In genomic region chr10:44435196-44435595, GRCh38 we compare ENCODE assay signal across 22 cellular contexts. TPM values are rescaled to one million over a fixed set of nuclear protein-coding genes. Genes with fewer than 3 reads are reported as not detected.
DNase-seq lines count a peak whose midpoint lies in the region; ATAC-seq, FAIRE-seq and TF ChIP-seq lines count a peak whose summit lies in the region.
"Had no signal": no experiment of that assay in that cellular context is flagged by ENCODE, and none has a peak within 500 bp of the region (broad histone marks: within the 10 kb centered on the region; RNA-seq: fewer than 3 reads in every experiment).

No MANE protein-coding gene starts in this region.

- DNase-seq in left ventricle myocardium superior (no peak), cardiac septum (ENCODE audit: low spot score) (no peak), K562 (ENCODE audit: extremely low read depth in 1 of 4, low spot score in 3 of 4) (no peak), globus pallidus (ENCODE audit: low spot score) (peak; percentile 20), sciatic nerve (ENCODE audit: low spot score) (no peak), SHP77 treated with DMSO at 0.1 percent for 48 hours (lab: John Stamatoyannopoulos, UW) (no peak), GM10248 (ENCODE audit: extremely low spot score) (no peak)
- DNase-seq: ACHN; BE2C; CD4-positive, alpha-beta memory T cell; DMS153; DMS79 treated with DMSO at 0.1 percent for 48 hours; EL; GOT3 had no signal

- no peak for TF ChIP-seq CTCF in K562 (IDR thresholded peaks at IDR 0.05 in 2 of 3, conservative IDR thresholded peaks at IDR 0.05 in 1 of 3; ENCODE audit: insufficient read depth in 2 of 3, low read depth in 1 of 3, low read length in 3 of 3)
- no peak for TF ChIP-seq CTCF in GM10248 (IDR thresholded peaks at IDR 0.05; ENCODE audit: control extremely low read depth, extremely low read depth, low read depth, missing control alignments)

- H3K4me1 Mint-ChIP-seq in activated T-helper 17 cell treated with anti-CD3 and anti-CD28 coated beads, Interleukin-2, amount 50 U/mL, for 72 hours = no peaks in the 10 kb centered on the region
- H3K4me1 Mint-ChIP-seq: CD4-positive, alpha-beta memory T cell; IgD-negative memory B cell had no signal

- H3K4me3 ChIP-seq in K562 = no peak overlapping the region
- H3K4me3 ChIP-seq: HAP-1 had no signal

- ATAC-seq in left ventricle myocardium superior = peak; percentile 37
- no peak for ATAC-seq in K562
- peak; percentile 48 for ATAC-seq in sciatic nerve
- no peak for ATAC-seq in activated T-helper 17 cell treated with anti-CD3 and anti-CD28 coated beads, Interleukin-2, amount 50 U/mL, for 72 hours (replicated peaks)

- H3K4me3 Mint-ChIP-seq in activated T-helper 17 cell treated with anti-CD3 and anti-CD28 coated beads, Interleukin-2, amount 50 U/mL, for 72 hours = no peak overlapping the region
- H3K4me3 Mint-ChIP-seq: CD4-positive, alpha-beta memory T cell; IgD-negative memory B cell had no signal

- peaks cover 12% of the 10 kb centered on the region for H3K9me3 Mint-ChIP-seq in activated T-helper 17 cell treated with anti-CD3 and anti-CD28 coated beads, Interleukin-2, amount 50 U/mL, for 72 hours

- CTCF ChIA-PET in K562 (lab: Yijun Ruan, JAX; ENCODE audit: low intra/inter-chr PET ratio) = no interaction called here
- CTCF ChIA-PET in GM10248 (lab: Yijun Ruan, JAX) = no interaction called here

- H3K9me1 ChIP-seq in K562 (ENCODE audit: control insufficient read depth, insufficient read depth, low read length) = no peaks in the 10 kb centered on the region

- H3K9ac ChIP-seq in K562 (ENCODE audit: insufficient read depth in 1 of 2, low read depth in 2 of 2, low read length in 2 of 2) = no peak overlapping the region

- no peak for TF ChIP-seq EP300 in K562 (IDR thresholded peaks at IDR 0.05; ENCODE audit: low read length)

- whole genome bisulfite sequencing in K562 (ENCODE audit: insufficient coverage, low coverage, missing lambda C conversion rate) = 1% methylated on average over 7 of the region's 7 CpGs

- H3K36me3 Mint-ChIP-seq in activated T-helper 17 cell treated with anti-CD3 and anti-CD28 coated beads, Interleukin-2, amount 50 U/mL, for 72 hours (ENCODE audit: low read depth) = no peaks in the 10 kb centered on the region
- H3K36me3 Mint-ChIP-seq: CD4-positive, alpha-beta memory T cell; IgD-negative memory B cell had no signal

- H3K27me3 Mint-ChIP-seq in activated T-helper 17 cell treated with anti-CD3 and anti-CD28 coated beads, Interleukin-2, amount 50 U/mL, for 72 hours = peaks cover 11% of the 10 kb centered on the region

- H3K79me2 ChIP-seq in K562 (ENCODE audit: control insufficient read depth, insufficient read depth, low read length) = no peaks in the 10 kb centered on the region

- H3K9me3 ChIP-seq in K562 (replicated peaks; ENCODE audit: control insufficient read depth, insufficient read depth, low read depth, low read length) = no peaks in the 10 kb centered on the region
- H3K9me3 ChIP-seq: BE2C, HAP-1 had no signal

- H3K4me1 ChIP-seq in K562 (replicated peaks in 1 of 2; ENCODE audit: control insufficient read depth in 2 of 2, insufficient read depth in 2 of 2, low read length in 2 of 2) = no peaks in the 10 kb centered on the region
- H3K4me1 ChIP-seq: BE2C, HAP-1 had no signal

- no peaks in the 10 kb centered on the region for H4K20me1 ChIP-seq in K562 (replicated peaks; ENCODE audit: control insufficient read depth, insufficient read depth, low read length)

- H3K27me3 ChIP-seq in K562 (ENCODE audit: control insufficient read depth in 2 of 2, insufficient read depth in 2 of 2, low read length in 2 of 2) = no peaks in the 10 kb centered on the region; a peak in 1 of 5 replicates
- H3K27me3 ChIP-seq: BE2C had no signal

- no peak for TF ChIP-seq POLR2A in K562 (conservative IDR thresholded peaks at IDR 0.05)

- POLR2A ChIA-PET in K562 (lab: Yijun Ruan, JAX) = no interaction called here
- POLR2A ChIA-PET in GM10248 (lab: Yijun Ruan, JAX) = no interaction called here

- no peak for FAIRE-seq in K562 (lab: Jason Lieb, UNC)
- FAIRE-seq: D721Med, G401.6 had no signal

- no peak for TF ChIP-seq RAD21 in K562 (CRISPR knock-in tag; conservative IDR thresholded peaks at IDR 0.05 in 1 of 2, IDR thresholded peaks at IDR 0.05 in 1 of 2)

- no peak overlapping the region for H3K27ac Mint-ChIP-seq in activated T-helper 17 cell treated with anti-CD3 and anti-CD28 coated beads, Interleukin-2, amount 50 U/mL, for 72 hours
- H3K27ac Mint-ChIP-seq: CD4-positive, alpha-beta memory T cell; IgD-negative memory B cell had no signal

- BruUV-seq in K562 (replicated peaks; lab: Mats Ljungman, UMichigan) = no TSS peak

- no peak overlapping the region for H3K4me2 ChIP-seq in K562 (ENCODE audit: insufficient read depth, low read length)

- H3K27ac ChIP-seq in K562 (ENCODE audit: extremely low read depth, low read depth, low read length) = no peak overlapping the region
- H3K27ac ChIP-seq: C4-2B had no signal

- no peaks in the 10 kb centered on the region for H3K36me3 ChIP-seq in K562 (ENCODE audit: control insufficient read depth, insufficient read depth, low read length)
- H3K36me3 ChIP-seq: BE2C, HAP-1 had no signal

- in situ Hi-C loops in K562 (cut with MboI) = no loop called here

- intact Hi-C loops in left ventricle myocardium superior (cut with micrococcal nuclease) = no loop called here
- intact Hi-C loops in cardiac septum (cut with DNase I) = no loop called here
- intact Hi-C loops in K562 (cut with micrococcal nuclease) = no loop called here
- intact Hi-C loops in sciatic nerve (cut with DNase I) = no loop called here

- H2AFZ ChIP-seq in K562 (ENCODE audit: low read depth, low read length) = no peak overlapping the region

TF ChIP-seq in K562, 482 proteins besides CTCF, POLR2A, EP300 and RAD21:
- TF ChIP-seq SREBF1 (IDR thresholded peaks at IDR 0.05; ENCODE audit: borderline replicate concordance, low read depth, low read length) (no peak), C11orf30 (IDR thresholded peaks at IDR 0.05; ENCODE audit: low read depth) (0 out of 2 replicates have a peak, but pooled peaks have one; percentile 7), ZNF316 (IDR thresholded peaks at IDR 0.05) (0 out of 2 replicates have a peak, but pooled peaks have one; percentile 8)

RNA-seq across cellular contexts. Expression of gene CXCL12, which starts 50.3 kb away (rescaled TPM):
- total RNA-seq in left ventricle myocardium superior (136 TPM), cardiac septum (121 TPM), K562 (2014; rRNA removed) (not detected in 2 replicates), K562 (2014; rRNA removed; fragmentation: Illumina TruSeq; extraction: Trizol) (not detected in 2 replicates), K562 (2015; rRNA removed; fragmentation: Illumina TruSeq; extraction: Trizol) (not detected in 2 replicates), K562 (2021) (0.18 and 0.49 TPM in 2 replicates), sciatic nerve (394 TPM)
- total RNA-seq in K562 (2011; cell fraction: chromatin; rRNA removed; ENCODE audit: low replicate concordance) = not detected in 2 replicates
- total RNA-seq in K562 (2011; cell fraction: nucleolus; rRNA removed) = not detected in 2 replicates
- not detected in 2 replicates for total RNA-seq in K562 (2011; cell fraction: nucleoplasm; rRNA removed)
- polyA plus RNA-seq in K562 (2011; rRNA removed) (not detected in 2 replicates), K562 (2014; fragmentation: Illumina TruSeq; extraction: Trizol) (not detected in 2 replicates), K562 (2014; fragmentation: Nextera tagmentation; extraction: Ambion mirVana) (not detected), K562 (2014; rRNA removed) (not detected in 2 replicates)
- not detected in 2 replicates for polyA plus RNA-seq in K562 (2011; cell fraction: cytosol; rRNA removed)
- polyA plus RNA-seq in K562 (2011; cell fraction: nucleus; rRNA removed) = not detected in 2 replicates
- polyA plus RNA-seq in K562 (2012) = not detected in 2 replicates
- polyA minus RNA-seq in K562 (2011; rRNA and poly(A)+ RNA removed) = not detected in 2 replicates
- not detected in 2 replicates for polyA minus RNA-seq in K562 (2011; cell fraction: cytosol; rRNA and poly(A)+ RNA removed)
- not detected in 2 replicates for polyA minus RNA-seq in K562 (2011; cell fraction: nucleus; rRNA and poly(A)+ RNA removed)
- under 1 TPM in 1 of 2 donors, not detected in 1; 0.35 TPM for total RNA-seq in activated T-helper 17 cell treated with anti-CD3 and anti-CD28 coated beads, Interleukin-2, amount 50 U/mL, for 72 hours
- total RNA-seq: A172; CD4-positive, alpha-beta memory T cell; HT-29 had no signal
- polyA plus RNA-seq: CD4-positive, alpha-beta memory T cell; IgD-negative memory B cell had no signal

Comparison
In these comparisons a context has a peak if more than half of its experiments do, and no peak if none do; other contexts are left out.
1. ATAC-seq: peak in left ventricle myocardium superior (single experiment) and sciatic nerve (single experiment); none in K562 (single experiment) and activated T-helper 17 cell treated with anti-CD3 and anti-CD28 coated beads, Interleukin-2, amount 50 U/mL, for 72 hours (single experiment).
2. RNA of gene CXCL12, which starts 50.3 kb away (total RNA-seq): 394 TPM in sciatic nerve (single experiment), 136 TPM in left ventricle myocardium superior (single experiment) and 121 TPM in cardiac septum (single experiment); 0.35 TPM in activated T-helper 17 cell treated with anti-CD3 and anti-CD28 coated beads, Interleukin-2, amount 50 U/mL, for 72 hours and 0.18 to 0.49 TPM in K562; every median in the first group is over 10 times any median in the second.